ENCODE assay signal across 25 cellular contexts in genomic region chr12:28698541-28698940, GRCh38.
"Had no signal": no experiment of that assay in that cellular context is flagged by ENCODE, and none has a peak within 500 bp of the region (broad histone marks: within the 10 kb centered on the region; RNA-seq: fewer than 3 reads in every experiment).

No MANE protein-coding gene starts in this region.

- H3K4me1 ChIP-seq: ascending aorta, body of pancreas had no signal

- DNase-seq: activated B cell treated with CpG ODN at 0.5 μM for 24 hours; activated CD4-positive, alpha-beta memory T cell treated with anti-CD3 and anti-CD28 coated beads, Interleukin-2, amount 10 ng/mL, durations not matched to agents 7 days and 5 days; activated CD4-positive, alpha-beta T cell treated with anti-CD3 and anti-CD28 coated beads for 36 hours; activated CD4-positive, alpha-beta T cell treated with anti-CD3 and anti-CD28 coated beads, Interleukin-2, amount 50 U/mL, for 1 hour; activated gamma-delta T cell; activated naive CD4-positive, alpha-beta T cell treated with anti-CD3 and anti-CD28 coated beads, Interleukin-2, amount 50 U/mL, for 16 hours; activated T-cell treated with anti-CD3 and anti-CD28 coated beads for 4 hours; activated T-cell treated with anti-CD3 and anti-CD28 coated beads, Interleukin-2, amount 50 U/mL, for 48 hours; amniotic stem cell; body of pancreas; central memory CD4-positive, alpha-beta T cell; Karpas-422; NCI-H1048; NCI-H1417; NCI-H1930; NCI-H2171 treated with DMSO at 0.1 percent for 48 hours; NCI-H345; NCI-H510A; NCI-H526 treated with DMSO at 0.1 percent for 48 hours; PC-9; SHP77 treated with DMSO at 0.1 percent for 48 hours; T-helper 17 cell; T-helper 9 cell had no signal

- H3K4me3 Mint-ChIP-seq: activated B cell treated with CpG ODN at 0.5 μM for 24 hours; activated CD4-positive, alpha-beta memory T cell treated with anti-CD3 and anti-CD28 coated beads, Interleukin-2, amount 10 ng/mL, durations not matched to agents 7 days and 5 days; activated CD4-positive, alpha-beta T cell treated with anti-CD3 and anti-CD28 coated beads for 36 hours; activated T-helper 17 cell treated with anti-CD3 and anti-CD28 coated beads, Interleukin-2, amount 50 U/mL, for 72 hours; T-helper 17 cell had no signal

- H3K36me3 ChIP-seq: ascending aorta had no signal

- H3K27ac Mint-ChIP-seq: activated B cell treated with CpG ODN at 0.5 μM for 24 hours; activated CD4-positive, alpha-beta memory T cell treated with anti-CD3 and anti-CD28 coated beads, Interleukin-2, amount 10 ng/mL, durations not matched to agents 7 days and 5 days; activated CD4-positive, alpha-beta T cell treated with anti-CD3 and anti-CD28 coated beads for 36 hours; activated T-helper 17 cell treated with anti-CD3 and anti-CD28 coated beads, Interleukin-2, amount 50 U/mL, for 72 hours; T-helper 17 cell had no signal

- H3K4me2 ChIP-seq: PC-9 had no signal

- H3K4me1 Mint-ChIP-seq: activated B cell treated with CpG ODN at 0.5 μM for 24 hours; activated CD4-positive, alpha-beta memory T cell treated with anti-CD3 and anti-CD28 coated beads, Interleukin-2, amount 10 ng/mL, durations not matched to agents 7 days and 5 days; activated CD4-positive, alpha-beta T cell treated with anti-CD3 and anti-CD28 coated beads for 36 hours; activated T-helper 17 cell treated with anti-CD3 and anti-CD28 coated beads, Interleukin-2, amount 50 U/mL, for 72 hours; T-helper 17 cell had no signal

- H3K9me3 ChIP-seq: body of pancreas had no signal

- H3K9me3 Mint-ChIP-seq: activated CD4-positive, alpha-beta memory T cell treated with anti-CD3 and anti-CD28 coated beads, Interleukin-2, amount 10 ng/mL, durations not matched to agents 7 days and 5 days; activated T-helper 17 cell treated with anti-CD3 and anti-CD28 coated beads, Interleukin-2, amount 50 U/mL, for 72 hours had no signal

- ATAC-seq: activated CD4-positive, alpha-beta T cell treated with anti-CD3 and anti-CD28 coated beads for 36 hours; activated T-helper 17 cell treated with anti-CD3 and anti-CD28 coated beads, Interleukin-2, amount 50 U/mL, for 72 hours; body of pancreas; T-helper 17 cell had no signal

- H3K4me3 ChIP-seq: ascending aorta, body of pancreas, PC-9 had no signal

- H3K27ac ChIP-seq: ascending aorta, body of pancreas, PC-9 had no signal

- H2AFZ ChIP-seq: PC-9 had no signal

- H3K27me3 ChIP-seq: ascending aorta, body of pancreas had no signal

- H3K27me3 Mint-ChIP-seq: activated B cell treated with CpG ODN at 0.5 μM for 24 hours, T-helper 17 cell had no signal
